Comparison of ENCODE assay signal across 10 cellular contexts in genomic region chr9:134215709-134216448, GRCh38. TPM values are rescaled to one million over a fixed set of nuclear protein-coding genes. Genes with fewer than 3 reads are reported as not detected.
DNase-seq lines count a peak whose midpoint lies in the region; ATAC-seq and TF ChIP-seq lines count a peak whose summit lies in the region.
"Had no signal": no experiment of that assay in that cellular context is flagged by ENCODE, and none has a peak within 500 bp of the region (broad histone marks: within the 10 kb centered on the region; RNA-seq: fewer than 3 reads in every experiment).

No MANE protein-coding gene starts in this region.

- in situ Hi-C loops in astrocyte of the spinal cord (cut with HindIII; ENCODE audit: low sequenced_read_pairs): no loop called here

- no peak for ATAC-seq in left lobe of liver
- no peak for ATAC-seq in GM21737 (IDR thresholded peaks at IDR 0.05; ENCODE audit: unreplicated experiment)

- DNase-seq in MV-4-11 (lab: John Stamatoyannopoulos, UW): peak; percentile 93
- peak; percentile 55 for DNase-seq in astrocyte of the spinal cord (ENCODE audit: low read depth, low spot score)
- peak; percentile 54 for DNase-seq in left lobe of liver (ENCODE audit: low spot score)
- peak; percentile 63 for DNase-seq in smooth muscle cell of the brain vasculature (ENCODE audit: low read depth, low spot score)
- DNase-seq in NK-92 (lab: John Stamatoyannopoulos, UW; ENCODE audit: unreplicated experiment): no peak
- no peak for DNase-seq in stimulated activated CD4-positive, alpha-beta T cell treated with anti-CD3 and anti-CD28 coated beads, Interleukin-2, amount 100 ng/mL, for 48 hours
- DNase-seq in NCI-H2029 treated with DMSO at 0.1 percent for 48 hours (lab: John Stamatoyannopoulos, UW): no peak
- DNase-seq: natural killer cell had no signal

- TF ChIP-seq CTCF in astrocyte of the spinal cord (IDR thresholded peaks at IDR 0.05; ENCODE audit: low read depth, low read length): no peak

- no peak overlapping the region for H3K4me3 ChIP-seq in astrocyte of the spinal cord (ENCODE audit: low read depth, low read length)
- H3K4me3 ChIP-seq: suprapubic skin had no signal

RNA-seq across cellular contexts. Expression of gene RNU6ATAC, which starts 51.5 kb away (rescaled TPM):
- 25.8 TPM for total RNA-seq in left lobe of liver
- total RNA-seq: suprapubic skin had no signal

Comparison
In these comparisons a context has a peak if more than half of its experiments do, and no peak if none do; other contexts are left out.
1. DNase-seq: peak in MV-4-11 (single experiment), astrocyte of the spinal cord (single experiment), left lobe of liver (single experiment) and smooth muscle cell of the brain vasculature (single experiment); none in NK-92 (single experiment), stimulated activated CD4-positive, alpha-beta T cell treated with anti-CD3 and anti-CD28 coated beads, Interleukin-2, amount 100 ng/mL, for 48 hours (0 of 2) and NCI-H2029 treated with DMSO at 0.1 percent for 48 hours (single experiment).